Comparison of ENCODE assay signal across 8 cellular contexts in genomic region chr4:9703391-9703790, GRCh38.
DNase-seq lines count a peak whose midpoint lies in the region; ATAC-seq and TF ChIP-seq lines count a peak whose summit lies in the region.

No MANE protein-coding gene starts in this region.

- H3K27me3 ChIP-seq in KMS-11 (ENCODE audit: insufficient read depth, low read depth) = no peaks in the 10 kb centered on the region

- peaks cover 3% of the 10 kb centered on the region for H3K4me1 ChIP-seq in KMS-11 (ENCODE audit: low read depth, poor library complexity, severe bottlenecking)

- no peak overlapping the region for H3K4me3 ChIP-seq in KMS-11 (IDR thresholded peaks at IDR 0.05; ENCODE audit: insufficient read depth, low read depth, low read length)

- no peak overlapping the region; the same call in 1 of the 2 replicates for H2AFZ ChIP-seq in KMS-11 (ENCODE audit: low read depth)

- DNase-seq in Daoy (ENCODE audit: low read depth) (peak; percentile 78), RWPE1 (ENCODE audit: low spot score) (peak; percentile 14), iPS-NIHi11 (ENCODE audit: low spot score) (peak; percentile 70)
- DNase-seq in activated naive CD4-positive, alpha-beta T cell treated with anti-CD3 and anti-CD28 coated beads, Interleukin-2, amount 50 U/mL, for 16 hours = peak; percentile 63
- DNase-seq in stimulated activated CD4-positive, alpha-beta T cell treated with anti-CD3 and anti-CD28 coated beads, Interleukin-1b, Interleukin-23, amount 100 ng/mL, for 24 hours (ENCODE audit: low read depth in 4 of 4, low spot score in 1 of 4) = peak; percentile 16 to 46 (median 31)

- H3K79me2 ChIP-seq in KMS-11 (ENCODE audit: insufficient read depth, low read depth) = no peaks in the 10 kb centered on the region

- H3K36me3 ChIP-seq in KMS-11 (ENCODE audit: insufficient read depth) = no peaks in the 10 kb centered on the region

- H4K20me1 ChIP-seq in KMS-11 (ENCODE audit: insufficient read depth) = no peaks in the 10 kb centered on the region

- CTCF ChIA-PET in RWPE1 (lab: Yijun Ruan, JAX) = interaction anchor here (0.6 to 1.2 kb wide), 4 partner anchors 138 to 965 kb away, joined by 3 to 5 read pairs (median 3); no protein-coding TSS in a partner anchor

- TF ChIP-seq CTCF in KMS-11 (conservative IDR thresholded peaks at IDR 0.05; ENCODE audit: low read depth, low read length) (peak; percentile 58), RWPE1 (conservative IDR thresholded peaks at IDR 0.05; ENCODE audit: low read depth) (peak; percentile 58)

- POLR2A ChIA-PET in RWPE1 (lab: Yijun Ruan, JAX; ENCODE audit: low non-redundant PET) = no interaction called here

- H3K27ac ChIP-seq in KMS-11 (no peak overlapping the region), RWPE1 (no peak overlapping the region)

- H3K9ac ChIP-seq in KMS-11 = no peak overlapping the region

- ATAC-seq in HG02970 (IDR thresholded peaks at IDR 0.05; ENCODE audit: low FRiP score, unreplicated experiment) (no peak), GM19467 (IDR thresholded peaks at IDR 0.05; ENCODE audit: unreplicated experiment) (no peak)

- no peak overlapping the region for H3K4me2 ChIP-seq in KMS-11

Comparison
In these comparisons a context has a peak if more than half of its experiments do, and no peak if none do; other contexts are left out.
1. DNase-seq: peak in every context shown above with its lines; median percentile 78 in Daoy; 70 in iPS-NIHi11; 63 in activated naive CD4-positive, alpha-beta T cell treated with anti-CD3 and anti-CD28 coated beads, Interleukin-2, amount 50 U/mL, for 16 hours; 31 in stimulated activated CD4-positive, alpha-beta T cell treated with anti-CD3 and anti-CD28 coated beads, Interleukin-1b, Interleukin-23, amount 100 ng/mL, for 24 hours; 14 in RWPE1.